Comparison of ENCODE assay signal across 19 cellular contexts in the genomic region with DNA sequence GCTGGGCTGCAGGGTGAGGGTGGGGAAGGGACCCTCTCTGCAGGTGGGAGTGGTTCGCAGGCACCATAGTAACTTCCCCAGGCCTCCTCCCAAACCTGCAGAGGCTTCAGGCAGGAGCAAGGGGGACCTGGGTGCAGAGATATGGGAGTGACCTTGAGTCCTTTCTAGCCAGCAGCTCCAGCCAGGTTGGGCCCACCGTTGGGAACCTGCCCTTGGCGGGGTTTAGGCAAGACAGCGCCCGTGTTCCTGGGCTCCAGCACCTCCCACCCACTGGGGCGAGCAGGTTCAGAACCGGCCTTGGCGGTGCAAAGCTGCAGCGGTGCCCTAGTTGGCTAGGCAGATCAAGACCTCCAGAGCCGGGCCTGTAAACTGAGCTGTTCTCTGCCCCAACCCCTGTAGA. TPM values are rescaled to one million over a fixed set of nuclear protein-coding genes. Genes with fewer than 3 reads are reported as not detected.
DNase-seq lines count a peak whose midpoint lies in the region; ATAC-seq, FAIRE-seq and TF ChIP-seq lines count a peak whose summit lies in the region.
"Had no signal": no experiment of that assay in that cellular context is flagged by ENCODE, and none has a peak within 500 bp of the region (broad histone marks: within the 10 kb centered on the region; RNA-seq: fewer than 3 reads in every experiment).

No MANE protein-coding gene starts in this region.

- H3K36me3 ChIP-seq in Loucy (ENCODE audit: insufficient read depth, low read length) (no peaks in the 10 kb centered on the region), right lobe of liver (no peaks in the 10 kb centered on the region), small intestine (ENCODE audit: control insufficient read depth in 2 of 2, insufficient read depth in 2 of 2, low read length in 2 of 2) (no peaks in the 10 kb centered on the region)

- H3K4me1 ChIP-seq in Loucy (ENCODE audit: insufficient read depth, low read length, poor library complexity, severe bottlenecking) (peaks cover 24% of the 10 kb centered on the region), right lobe of liver (peaks cover 0 to 23% (median 3%) of the 10 kb centered on the region in 4 donors), small intestine (ENCODE audit: control insufficient read depth in 2 of 2, insufficient read depth in 1 of 2, low read depth in 1 of 2, low read length in 1 of 2) (no peaks in the 10 kb centered on the region)

- peak overlapping the region; percentile 46 for H3K9ac ChIP-seq in Loucy (ENCODE audit: low read depth, low read length, poor library complexity, severe bottlenecking)

- intact Hi-C loops in right lobe of liver (cut with DNase I): loop anchor here in 1 of 2 donors (5.0 kb wide), 1 partner anchor 215 kb away; no protein-coding TSS in a partner anchor

- peaks cover 54% of the 10 kb centered on the region for H3K79me2 ChIP-seq in Loucy (ENCODE audit: insufficient read depth, low read length)

- H3K27me3 ChIP-seq in Loucy (ENCODE audit: insufficient read depth, low read length, poor library complexity, severe bottlenecking): no peaks in the 10 kb centered on the region
- peaks cover 0 to 47% of the 10 kb centered on the region in 2 donors for H3K27me3 ChIP-seq in right lobe of liver
- peaks cover 2 to 18% of the 10 kb centered on the region in 2 donors for H3K27me3 ChIP-seq in small intestine (ENCODE audit: control insufficient read depth in 2 of 2, insufficient read depth in 2 of 2, low read length in 2 of 2)

- no peak for TF ChIP-seq POLR2A in right lobe of liver (IDR thresholded peaks at IDR 0.05)

- peak; percentile 44 for DNase-seq in ecto neural progenitor cell (ENCODE audit: low spot score)
- DNase-seq in right lobe of liver: peak in 2 of 3 donors; percentile 9 to 50
- peak; percentile 9 for DNase-seq in small intestine
- no peak for DNase-seq in A172 (ENCODE audit: low spot score)
- DNase-seq in D341Med (ENCODE audit: low spot score): no peak
- no peak for DNase-seq in KG1 (lab: John Stamatoyannopoulos, UW)
- DNase-seq: activated CD4-positive, alpha-beta T cell treated with anti-CD3 and anti-CD28 coated beads for 48 hours; activated CD8-positive, alpha-beta memory T cell treated with anti-CD3 and anti-CD28 coated beads, Interleukin-2, amount 50 U/mL, for 4 hours; effector CD4-positive, alpha-beta T cell; HCEC 1CT; hippocampal formation; NCI-H1417 treated with DMSO at 0.1 percent for 48 hours; stimulated activated naive CD8-positive, alpha-beta T cell treated with anti-CD3 and anti-CD28 coated beads, Interleukin-15, amount 100 ng/mL, for 72 hours; SW 1271 had no signal

- H2AFZ ChIP-seq in Loucy (ENCODE audit: low read length): no peak overlapping the region

- ATAC-seq in right lobe of liver (no peak), GM21717 (IDR thresholded peaks at IDR 0.05; ENCODE audit: unreplicated experiment) (no peak)
- ATAC-seq: stimulated activated naive CD8-positive, alpha-beta T cell treated with anti-CD3 and anti-CD28 coated beads, Interleukin-15, amount 100 ng/mL, for 72 hours had no signal

- no peaks in the 10 kb centered on the region for H3K9me2 ChIP-seq in Loucy (replicated peaks; ENCODE audit: low read depth, low read length)

- peak overlapping the region; percentile 79 for H3K4me3 ChIP-seq in Loucy (ENCODE audit: low read length, poor library complexity, severe bottlenecking)
- H3K4me3 ChIP-seq in right lobe of liver: no peak overlapping the region
- H3K4me3 ChIP-seq in small intestine (ENCODE audit: low read depth in 1 of 2, low read length in 2 of 2): peak overlapping the region in 1 of 2 donors; percentile 63

- FAIRE-seq in small intestine (lab: Jason Lieb, UNC): no peak

- WGBS in right lobe of liver (ENCODE audit: insufficient coverage, low coverage, low lambda C conversion rate, missing lambda C conversion rate): 89% methylated on average over 3 of the region's 10 CpGs
- WGBS in small intestine, 3 donors: 6 to 47% (median 37%) methylated on average over 10 of the region's 10 CpGs

- H3K27ac ChIP-seq in right lobe of liver (no peak overlapping the region), small intestine (ENCODE audit: low read depth in 1 of 2, low read length in 1 of 2) (no peak overlapping the region)

- H4K20me1 ChIP-seq in Loucy (ENCODE audit: insufficient read depth, low read length, poor library complexity, severe bottlenecking): peaks cover 11% of the 10 kb centered on the region

- H3K9me3 ChIP-seq in Loucy (ENCODE audit: insufficient read depth, low read depth, low read length) (no peaks in the 10 kb centered on the region), right lobe of liver (no peaks in the 10 kb centered on the region), small intestine (ENCODE audit: control insufficient read depth, low read depth) (no peaks in the 10 kb centered on the region)

- H3F3A ChIP-seq in Loucy (ENCODE audit: low read depth): no peaks in the 10 kb centered on the region

- TF ChIP-seq CTCF in Loucy (conservative IDR thresholded peaks at IDR 0.05; ENCODE audit: low read length) (no peak), right lobe of liver (IDR thresholded peaks at IDR 0.05) (no peak)

- peak overlapping the region; percentile 81 for H3K4me2 ChIP-seq in Loucy (ENCODE audit: low read depth, low read length, poor library complexity, severe bottlenecking)

RNA-seq across cellular contexts. Expression of gene PRDM16, which starts 2.2 kb away (rescaled TPM):
- under 1 TPM; 0.06 to 0.75 (median 0.28) TPM for total RNA-seq in right lobe of liver
- polyA plus RNA-seq in small intestine: 10 to 100 TPM in 1 of 3 donors, 1 to 10 TPM in 2; 5.4 to 11.4 (median 6.0) TPM
- 0.84 and 1.5 TPM in 2 replicates for total RNA-seq in A172 (2014; rRNA removed; shearing (Covaris generic))
- total RNA-seq: CD8-positive, alpha-beta memory T cell; LHCN-M2 had no signal
- polyA plus RNA-seq: CD8-positive, alpha-beta memory T cell had no signal

RNA-seq across cellular contexts. Expression of gene ACTRT2, which starts 45.6 kb away (rescaled TPM):
- total RNA-seq in right lobe of liver: not detected
- not detected for polyA plus RNA-seq in small intestine
- total RNA-seq in A172 (2014; rRNA removed; shearing (Covaris generic)): not detected in 2 replicates
- total RNA-seq: CD8-positive, alpha-beta memory T cell; fibroblast of lung; LHCN-M2 had no signal
- polyA plus RNA-seq: CD8-positive, alpha-beta memory T cell; fibroblast of lung had no signal

Comparison
In these comparisons a context has a peak if more than half of its experiments do, and no peak if none do; other contexts are left out.
1. DNase-seq: peak in ecto neural progenitor cell (single experiment), right lobe of liver (2 of 3) and small intestine (single experiment); none in A172 (single experiment), D341Med (single experiment) and KG1 (single experiment).